In genomic region chr7:97819161-97819560, GRCh38 we compare ENCODE assay signal across 1 cellular context.
TF ChIP-seq lines count a peak whose summit lies in the region.

No MANE protein-coding gene starts in this region.

TF ChIP-seq in K562, 482 proteins besides CTCF, POLR2A, EP300 and RAD21 (continued from another document):
- TF ChIP-seq ELF1 (tag; IDR thresholded peaks at IDR 0.05) (no peak), ZFP36 (IDR thresholded peaks at IDR 0.05; ENCODE audit: low read depth, low read length, partially characterized antibody) (peak; percentile 66)
